In genomic region chr1:11746795-11747487, GRCh38 we compare ENCODE assay signal across 33 cellular contexts. TPM values are rescaled to one million over a fixed set of nuclear protein-coding genes. Genes with fewer than 3 reads are reported as not detected.
A peak's percentile ranks its signal among the peaks of the same experiment; 100 is the strongest.
DNase-seq lines count a peak whose midpoint lies in the region; ATAC-seq, FAIRE-seq and TF ChIP-seq lines count a peak whose summit lies in the region.
"Had no signal": no experiment of that assay in that cellular context is flagged by ENCODE, and none has a peak within 500 bp of the region (broad histone marks: within the 10 kb centered on the region; RNA-seq: fewer than 3 reads in every experiment).

No MANE protein-coding gene starts in this region.

- TF ChIP-seq CTCF in pancreas (IDR thresholded peaks at IDR 0.05), result no peak

- DNase-seq in H7 (peak; percentile 48), left ventricle myocardium superior (peak; percentile 68), pancreas (peak in 5 of 6 donors; percentile 73 to 90 (median 74)), HUDEP-2 (lab: John Stamatoyannopoulos, UW; ENCODE audit: unreplicated experiment in 76 of 76) (no peak), Kasumi-1 (lab: John Stamatoyannopoulos, UW) (no peak)
- no peak for DNase-seq in activated T-cell treated with anti-CD3 and anti-CD28 coated beads, Interleukin-2, amount 50 U/mL, for 4 hours
- DNase-seq: dorsolateral prefrontal cortex; naive thymus-derived CD4-positive, alpha-beta T cell; NCI-H1092; NCI-H187 treated with DMSO at 0.1 percent for 48 hours; NCI-H2171 treated with DMSO at 0.1 percent for 48 hours; NCI-H526 treated with DMSO at 0.1 percent for 48 hours; PC-9; right lobe of liver; SIG-M5; stimulated activated CD4-positive, alpha-beta T cell treated with anti-CD3 and anti-CD28 coated beads, Interleukin-4, amount 100 ng/mL, for 4 hours; stimulated activated naive CD4-positive, alpha-beta T cell; SW 1271; T1000 had no signal

- no peaks in the 10 kb centered on the region for H3K9me3 Mint-ChIP-seq in activated T-cell treated with anti-CD3 and anti-CD28 coated beads, Interleukin-2, amount 50 U/mL, for 4 hours
- H3K9me3 Mint-ChIP-seq: activated T-helper 1 cell treated with anti-CD3 and anti-CD28 coated beads, Interleukin-12 subunit alpha, Interleukin-12 subunit beta, Interleukin-2, Interleukin-4 antibody, amounts not matched to agents 30 ng/mL and 10 ng/mL and 1 ng/mL, durations not matched to agents 14 hours and 24 hours and 36 hours; IgD-negative memory B cell; mesothelial cell of epicardium; naive thymus-derived CD4-positive, alpha-beta T cell had no signal

- H3K36me3 ChIP-seq in H7 (replicated peaks; ENCODE audit: control insufficient read depth, insufficient read depth, low read length), result peaks cover 10% of the 10 kb centered on the region
- H3K36me3 ChIP-seq in pancreas, result peaks cover 0 to 12% (median 0%) of the 10 kb centered on the region in 3 donors

- H3K27me3 Mint-ChIP-seq in activated T-cell treated with anti-CD3 and anti-CD28 coated beads, Interleukin-2, amount 50 U/mL, for 4 hours (ENCODE audit: low read depth), result no peaks in the 10 kb centered on the region
- H3K27me3 Mint-ChIP-seq: activated naive CD8-positive, alpha-beta T cell; IgD-negative memory B cell; naive thymus-derived CD4-positive, alpha-beta T cell had no signal

- peaks cover 13% of the 10 kb centered on the region for H3K36me3 Mint-ChIP-seq in activated T-cell treated with anti-CD3 and anti-CD28 coated beads, Interleukin-2, amount 50 U/mL, for 4 hours (ENCODE audit: insufficient read depth)

- no peak overlapping the region for H3K4me3 Mint-ChIP-seq in activated T-cell treated with anti-CD3 and anti-CD28 coated beads, Interleukin-2, amount 50 U/mL, for 4 hours
- H3K4me3 Mint-ChIP-seq: activated naive CD8-positive, alpha-beta T cell; activated T-helper 1 cell treated with anti-CD3 and anti-CD28 coated beads, Interleukin-12 subunit alpha, Interleukin-12 subunit beta, Interleukin-2, Interleukin-4 antibody, amounts not matched to agents 30 ng/mL and 10 ng/mL and 1 ng/mL, durations not matched to agents 14 hours and 24 hours and 36 hours; mesothelial cell of epicardium; naive thymus-derived CD4-positive, alpha-beta T cell had no signal

- H3K27me3 ChIP-seq in H7 (ENCODE audit: control insufficient read depth, insufficient read depth, low read length) (no peaks in the 10 kb centered on the region), pancreas (no peaks in the 10 kb centered on the region)
- H3K27me3 ChIP-seq: ascending aorta, dorsolateral prefrontal cortex, gastroesophageal sphincter, right lobe of liver, vagina had no signal

- H3K4me1 Mint-ChIP-seq in activated T-cell treated with anti-CD3 and anti-CD28 coated beads, Interleukin-2, amount 50 U/mL, for 4 hours (ENCODE audit: low read depth), result peaks cover 19% of the 10 kb centered on the region
- H3K4me1 Mint-ChIP-seq: mesothelial cell of epicardium had no signal

- 37 to 38% methylated on average over 20 of the region's 20 CpGs for WGBS in pancreas, 2 donors

- intact Hi-C loops in left ventricle myocardium superior (cut with micrococcal nuclease), result no loop called here
- intact Hi-C loops in pancreas (cut with DNase I), result no loop called here

- no peak for FAIRE-seq in pancreas (lab: Jason Lieb, UNC)
- FAIRE-seq: GM12892, H1 had no signal

- no peak overlapping the region for H3K4me3 ChIP-seq in H7 (ENCODE audit: insufficient read depth, low read depth, low read length)
- H3K4me3 ChIP-seq in pancreas, result no peak overlapping the region
- H3K4me3 ChIP-seq: ascending aorta, dorsolateral prefrontal cortex, gastroesophageal sphincter, PC-9, right lobe of liver, thoracic aorta, vagina had no signal

- H3K27ac ChIP-seq in angular gyrus (ENCODE audit: low read depth, low read length) (peak overlapping the region; percentile 38), pancreas (peak overlapping the region; percentile 46 to 83 (median 67))
- H3K27ac ChIP-seq: ascending aorta, gastroesophageal sphincter, parathyroid adenoma, PC-9, right lobe of liver, thoracic aorta, vagina had no signal

- H3K4me1 ChIP-seq in pancreas, result peaks cover 7 to 27% (median 7%) of the 10 kb centered on the region in 3 donors
- H3K4me1 ChIP-seq: ascending aorta, parathyroid adenoma, right lobe of liver, vagina had no signal

- no peaks in the 10 kb centered on the region for H3K9me3 ChIP-seq in pancreas
- H3K9me3 ChIP-seq: ascending aorta, gastroesophageal sphincter, right lobe of liver, thoracic aorta, vagina had no signal

- ATAC-seq in left ventricle myocardium superior (peak; percentile 77), pancreas (peak; percentile 55 to 69 (median 64)), HG02885 (IDR thresholded peaks at IDR 0.05; ENCODE audit: poor library complexity, unreplicated experiment) (no peak)
- no peak for ATAC-seq in activated T-cell treated with anti-CD3 and anti-CD28 coated beads, Interleukin-2, amount 50 U/mL, for 4 hours
- ATAC-seq: gastroesophageal sphincter; naive thymus-derived CD4-positive, alpha-beta T cell; right lobe of liver had no signal

RNA-seq across cellular contexts. Expression of gene AGTRAP, which starts 11.0 kb away (rescaled TPM):
- total RNA-seq in H7 (2014; rRNA removed; shearing (Covaris generic)), result 162 and 166 TPM in 2 replicates
- 13.4 TPM for total RNA-seq in left ventricle myocardium superior
- 10 to 100 TPM; 16.8 to 28.1 (median 22.0) TPM for total RNA-seq in pancreas
- 10 to 100 TPM; 28.5 to 38.5 TPM for polyA plus RNA-seq in pancreas
- total RNA-seq in activated T-cell treated with anti-CD3 and anti-CD28 coated beads, Interleukin-2, amount 50 U/mL, for 4 hours, result 1 to 10 TPM; 6.5 to 7.8 (median 7.1) TPM

RNA-seq across cellular contexts. Expression of gene C1orf167, which starts 15.1 kb away (rescaled TPM):
- 0.28 and 1.5 TPM in 2 replicates for total RNA-seq in H7 (2014; rRNA removed; shearing (Covaris generic))
- total RNA-seq in left ventricle myocardium superior (2.1 TPM), pancreas (under 1 TPM in 1 of 6 donors, not detected in 5; 0.37 TPM)
- 1 to 10 TPM in 1 of 2 donors, under 1 TPM in 1; 0.85 to 1.4 TPM for polyA plus RNA-seq in pancreas
- total RNA-seq in activated T-cell treated with anti-CD3 and anti-CD28 coated beads, Interleukin-2, amount 50 U/mL, for 4 hours, result not detected
- total RNA-seq: activated T-helper 1 cell treated with anti-CD3 and anti-CD28 coated beads, Interleukin-12 subunit alpha, Interleukin-12 subunit beta, Interleukin-2, Interleukin-4 antibody, amounts not matched to agents 30 ng/mL and 10 ng/mL and 1 ng/mL, durations not matched to agents 14 hours and 24 hours and 36 hours; ascending aorta; liver; PC-9; right lobe of liver; vagina had no signal
- polyA plus RNA-seq: IgD-negative memory B cell had no signal

RNA-seq across cellular contexts. Expression of gene DRAXIN, which starts 55.4 kb away (rescaled TPM):
- 52.4 and 60.1 TPM in 2 replicates for total RNA-seq in H7 (2014; rRNA removed; shearing (Covaris generic))
- total RNA-seq in left ventricle myocardium superior (0.05 TPM), pancreas (under 1 TPM in 5 of 6 donors, not detected in 1; 0.03 to 0.09 (median 0.03) TPM)
- polyA plus RNA-seq in pancreas, result under 1 TPM; under 0.01 TPM
- total RNA-seq in activated T-cell treated with anti-CD3 and anti-CD28 coated beads, Interleukin-2, amount 50 U/mL, for 4 hours, result under 1 TPM; 0.03 to 0.08 (median 0.05) TPM
- total RNA-seq: activated T-helper 1 cell treated with anti-CD3 and anti-CD28 coated beads, Interleukin-12 subunit alpha, Interleukin-12 subunit beta, Interleukin-2, Interleukin-4 antibody, amounts not matched to agents 30 ng/mL and 10 ng/mL and 1 ng/mL, durations not matched to agents 14 hours and 24 hours and 36 hours; PC-9; right lobe of liver; vagina had no signal

RNA-seq across cellular contexts. Expression of gene MTHFR, which starts 58.8 kb away (rescaled TPM):
- total RNA-seq in H7 (2014; rRNA removed; shearing (Covaris generic)), result 18.9 and 19.5 TPM in 2 replicates
- total RNA-seq in left ventricle myocardium superior, result 37.9 TPM
- total RNA-seq in pancreas, result 10 to 100 TPM; 12.7 to 18.2 (median 15.6) TPM
- polyA plus RNA-seq in pancreas, result 10 to 100 TPM in 1 of 2 donors, 1 to 10 TPM in 1; 9.6 to 19.1 TPM
- 10 to 100 TPM; 13.1 to 17.0 (median 14.9) TPM for total RNA-seq in activated T-cell treated with anti-CD3 and anti-CD28 coated beads, Interleukin-2, amount 50 U/mL, for 4 hours

RNA-seq across cellular contexts. Expression of gene CLCN6, which starts 59.0 kb away (rescaled TPM):
- total RNA-seq in H7 (2014; rRNA removed; shearing (Covaris generic)), result 14.0 and 22.9 TPM in 2 replicates
- total RNA-seq in left ventricle myocardium superior (15.4 TPM), pancreas (10 to 100 TPM in 1 of 6 donors, 1 to 10 TPM in 5; 4.3 to 12.3 (median 6.0) TPM)
- polyA plus RNA-seq in pancreas, result 10 to 100 TPM; 13.6 to 16.8 TPM
- total RNA-seq in activated T-cell treated with anti-CD3 and anti-CD28 coated beads, Interleukin-2, amount 50 U/mL, for 4 hours, result 10 to 100 TPM in 2 of 3 donors, 1 to 10 TPM in 1; 8.6 to 13.5 (median 10.7) TPM

Comparison
In these comparisons a context has a peak if more than half of its experiments do, and no peak if none do; other contexts are left out.
1. DNase-seq: peak in H7 (single experiment), left ventricle myocardium superior (single experiment) and pancreas (5 of 6); none in HUDEP-2 (0 of 76), Kasumi-1 (0 of 2) and activated T-cell treated with anti-CD3 and anti-CD28 coated beads, Interleukin-2, amount 50 U/mL, for 4 hours (single experiment).
2. ATAC-seq: peak in left ventricle myocardium superior (single experiment) and pancreas (4 of 4); none in activated T-cell treated with anti-CD3 and anti-CD28 coated beads, Interleukin-2, amount 50 U/mL, for 4 hours (0 of 2) and HG02885 (single experiment).
3. RNA of gene DRAXIN, which starts 55.4 kb away (total RNA-seq): 52.4 to 60.1 TPM in H7; 0.03 to 0.08 TPM in activated T-cell treated with anti-CD3 and anti-CD28 coated beads, Interleukin-2, amount 50 U/mL, for 4 hours, 0.05 TPM in left ventricle myocardium superior (single experiment) and 0.03 to 0.09 TPM in pancreas; every median in the first group is over 10 times any median in the second.